ENCODE assay signal across 32 cellular contexts in genomic region chr10:92727141-92727540, GRCh38.
"Had no signal": no experiment of that assay in that cellular context is flagged by ENCODE, and none has a peak within 500 bp of the region (broad histone marks: within the 10 kb centered on the region; RNA-seq: fewer than 3 reads in every experiment).

No MANE protein-coding gene starts in this region.

- H3K27me3 ChIP-seq: adrenal gland, breast epithelium, Peyer's patch, SJCRH30 had no signal

- H3K9me2 ChIP-seq: SK-N-SH had no signal

- H3K36me3 ChIP-seq: adrenal gland, breast epithelium, Peyer's patch, SJCRH30, WERI-Rb-1 had no signal

- H3K4me1 Mint-ChIP-seq: activated naive CD8-positive, alpha-beta T cell treated with anti-CD3 and anti-CD28 coated beads, Interleukin-2, amount 10 ng/mL, durations not matched to agents 7 days and 5 days had no signal

- H3K4me3 Mint-ChIP-seq: activated CD8-positive, alpha-beta T cell treated with anti-CD3 and anti-CD28 coated beads for 36 hours; activated naive CD8-positive, alpha-beta T cell treated with anti-CD3 and anti-CD28 coated beads, Interleukin-2, amount 10 ng/mL, durations not matched to agents 7 days and 5 days; activated T-cell treated with anti-CD3 and anti-CD28 coated beads, Interleukin-2, amount 50 U/mL, for 72 hours had no signal

- H3K27ac ChIP-seq: adrenal gland, breast epithelium, Peyer's patch, RWPE1, SJCRH30, WERI-Rb-1 had no signal

- H3K4me1 ChIP-seq: adrenal gland, breast epithelium, Peyer's patch had no signal

- H3K36me3 Mint-ChIP-seq: activated naive CD8-positive, alpha-beta T cell treated with anti-CD3 and anti-CD28 coated beads, Interleukin-2, amount 10 ng/mL, durations not matched to agents 7 days and 5 days had no signal

- DNase-seq: activated CD4-positive, alpha-beta T cell treated with anti-CD3 and anti-CD28 coated beads for 4 hours; activated CD8-positive, alpha-beta memory T cell treated with anti-CD3 and anti-CD28 coated beads, Interleukin-2, amount 50 U/mL, for 4 hours; activated CD8-positive, alpha-beta T cell treated with anti-CD3 and anti-CD28 coated beads for 36 hours; activated gamma-delta T cell treated with Interleukin-2 at 50 U/mL for 16 hours; activated naive CD4-positive, alpha-beta T cell treated with anti-CD3 and anti-CD28 coated beads, Interleukin-2, amount 50 U/mL, for 16 hours; activated naive CD8-positive, alpha-beta T cell treated with anti-CD3 and anti-CD28 coated beads, Interleukin-2, amount 10 ng/mL, durations not matched to agents 7 days and 5 days; activated T-cell treated with anti-CD3 and anti-CD28 coated beads, Interleukin-2, amount 50 U/mL, for 72 hours; adrenal gland; anterior cingulate cortex; central memory CD4-positive, alpha-beta T cell; KG1; MV-4-11; NCI-H1092 treated with DMSO at 0.1 percent for 48 hours; NCI-H1417 treated with DMSO at 0.1 percent for 48 hours; NCI-H1694; NCI-H2029; NCI-H2107; NCI-H2171 treated with DMSO at 0.1 percent for 48 hours; NCI-H226; NCI-H526; NCI-H774; OCI-M1; Peyer's patch; Right ventricle myocardium superior; T-helper 1 cell; WERI-Rb-1 had no signal

- H3K27ac Mint-ChIP-seq: activated CD8-positive, alpha-beta T cell treated with anti-CD3 and anti-CD28 coated beads for 36 hours; activated naive CD8-positive, alpha-beta T cell treated with anti-CD3 and anti-CD28 coated beads, Interleukin-2, amount 10 ng/mL, durations not matched to agents 7 days and 5 days; activated T-cell treated with anti-CD3 and anti-CD28 coated beads, Interleukin-2, amount 50 U/mL, for 72 hours; activated T-helper 2 cell treated with anti-CD3 and anti-CD28 coated beads, Interferon-gamma antibody, Interleukin-2, Interleukin-4, amounts not matched to agents 10 μg/mL and 5 μg/mL and 100 μg/mL, durations not matched to agents 14 hours and 24 hours and 36 hours had no signal

- H3K9me3 Mint-ChIP-seq: activated CD8-positive, alpha-beta T cell treated with anti-CD3 and anti-CD28 coated beads for 36 hours; activated T-cell treated with anti-CD3 and anti-CD28 coated beads, Interleukin-2, amount 50 U/mL, for 72 hours; activated T-helper 2 cell treated with anti-CD3 and anti-CD28 coated beads, Interferon-gamma antibody, Interleukin-2, Interleukin-4, amounts not matched to agents 10 μg/mL and 5 μg/mL and 100 μg/mL, durations not matched to agents 14 hours and 24 hours and 36 hours had no signal

- H3K4me2 ChIP-seq: SK-N-SH had no signal

- H3K4me3 ChIP-seq: adrenal gland, breast epithelium, Peyer's patch, SJCRH30 had no signal

- ATAC-seq: activated CD4-positive, CD25-positive, alpha-beta regulatory T cell treated with anti-CD3 and anti-CD28 coated beads, Interleukin-2, amount 50 U/mL, for 24 hours; activated CD8-positive, alpha-beta T cell treated with anti-CD3 and anti-CD28 coated beads for 36 hours; activated T-cell treated with anti-CD3 and anti-CD28 coated beads, Interleukin-2, amount 50 U/mL, for 72 hours had no signal
